In the genomic region with DNA sequence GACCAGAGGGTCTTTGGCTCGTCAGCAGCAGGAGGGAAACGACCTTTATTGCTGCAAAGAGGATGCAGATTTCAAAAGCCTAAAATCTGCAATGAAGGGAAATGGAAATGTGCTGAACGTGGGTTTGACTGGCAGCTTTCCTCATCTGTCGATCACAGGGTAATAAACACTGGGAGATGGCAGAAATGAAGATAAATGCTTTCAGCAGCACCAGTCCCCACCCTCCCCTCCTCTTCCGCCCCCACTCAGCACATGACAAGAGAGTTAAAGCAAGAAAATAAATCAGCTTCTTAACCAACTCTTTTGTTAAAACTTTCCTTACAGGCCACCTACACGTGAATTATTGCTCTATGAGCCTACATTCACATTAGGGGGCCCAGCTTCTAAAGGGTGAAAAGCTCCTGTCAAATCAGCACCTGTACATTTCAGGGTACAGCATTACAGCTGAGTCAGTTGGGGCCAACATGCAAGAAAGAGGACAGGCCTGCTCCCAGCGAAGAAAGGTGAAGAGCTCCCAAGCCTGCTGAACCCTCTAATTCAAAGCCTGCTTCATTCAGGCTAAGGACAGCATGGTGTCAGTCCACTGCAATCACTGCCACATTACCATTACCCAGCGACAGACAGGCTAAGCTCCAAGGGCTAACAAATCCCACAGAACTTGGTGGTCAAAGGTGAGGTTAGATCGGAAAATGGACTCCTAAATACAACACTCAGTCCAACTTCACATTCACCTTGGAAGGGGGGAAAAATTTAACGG, we compare ENCODE assay signal across 1 cellular context.
TF ChIP-seq lines count a peak whose summit lies in the region.

No MANE protein-coding gene starts in this region.

TF ChIP-seq in HEK293, 187 proteins besides CTCF, POLR2A, EP300 and RAD21 (continued from another document):
- TF ChIP-seq, protein P1, sequence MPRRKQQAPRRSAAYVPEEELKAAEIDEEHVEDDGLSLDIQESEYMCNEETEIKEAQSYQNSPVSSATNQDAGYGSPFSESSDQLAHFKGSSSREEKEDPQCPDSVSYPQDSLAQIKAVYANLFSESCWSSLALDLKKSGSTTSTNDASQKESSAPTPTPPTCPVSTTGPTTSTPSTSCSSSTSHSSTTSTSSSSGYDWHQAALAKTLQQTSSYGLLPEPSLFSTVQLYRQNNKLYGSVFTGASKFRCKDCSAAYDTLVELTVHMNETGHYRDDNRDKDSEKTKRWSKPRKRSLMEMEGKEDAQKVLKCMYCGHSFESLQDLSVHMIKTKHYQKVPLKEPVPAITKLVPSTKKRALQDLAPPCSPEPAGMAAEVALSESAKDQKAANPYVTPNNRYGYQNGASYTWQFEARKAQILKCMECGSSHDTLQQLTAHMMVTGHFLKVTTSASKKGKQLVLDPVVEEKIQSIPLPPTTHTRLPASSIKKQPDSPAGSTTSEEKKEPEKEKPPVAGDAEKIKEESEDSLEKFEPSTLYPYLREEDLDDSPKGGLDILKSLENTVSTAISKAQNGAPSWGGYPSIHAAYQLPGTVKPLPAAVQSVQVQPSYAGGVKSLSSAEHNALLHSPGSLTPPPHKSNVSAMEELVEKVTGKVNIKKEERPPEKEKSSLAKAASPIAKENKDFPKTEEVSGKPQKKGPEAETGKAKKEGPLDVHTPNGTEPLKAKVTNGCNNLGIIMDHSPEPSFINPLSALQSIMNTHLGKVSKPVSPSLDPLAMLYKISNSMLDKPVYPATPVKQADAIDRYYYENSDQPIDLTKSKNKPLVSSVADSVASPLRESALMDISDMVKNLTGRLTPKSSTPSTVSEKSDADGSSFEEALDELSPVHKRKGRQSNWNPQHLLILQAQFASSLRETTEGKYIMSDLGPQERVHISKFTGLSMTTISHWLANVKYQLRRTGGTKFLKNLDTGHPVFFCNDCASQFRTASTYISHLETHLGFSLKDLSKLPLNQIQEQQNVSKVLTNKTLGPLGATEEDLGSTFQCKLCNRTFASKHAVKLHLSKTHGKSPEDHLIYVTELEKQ (tag by site-specific recombination; IDR thresholded peaks at IDR 0.05; ENCODE audit: borderline replicate concordance), result peak; percentile 6; the same call in 1 of the 2 replicates
- TF ChIP-seq ZNF37A (tag by site-specific recombination; IDR thresholded peaks at IDR 0.05) (no peak), MZF1 (tag by site-specific recombination; IDR thresholded peaks at IDR 0.05; ENCODE audit: borderline replicate concordance) (no peak), HOXC10 (CRISPR knock-in tag; IDR thresholded peaks at IDR 0.05) (no peak), ZNF521 (tag by site-specific recombination; IDR thresholded peaks at IDR 0.05) (no peak), ZIC2 (tag by site-specific recombination; IDR thresholded peaks at IDR 0.05) (no peak; the same call in 1 of the 2 replicates), ZNF311 (tag by site-specific recombination; IDR thresholded peaks at IDR 0.05; ENCODE audit: borderline replicate concordance) (no peak), ZNF202 (tag by site-specific recombination; IDR thresholded peaks at IDR 0.05; ENCODE audit: borderline replicate concordance) (no peak), ZNF624 (tag by site-specific recombination; IDR thresholded peaks at IDR 0.05) (no peak), SP2 (tag by site-specific recombination; IDR thresholded peaks at IDR 0.05) (0 out of 2 replicates have a peak, but pooled peaks have one; percentile 16), WT1 (tag by site-specific recombination; IDR thresholded peaks at IDR 0.05) (peak; percentile 54), EGR2 (tag by site-specific recombination; IDR thresholded peaks at IDR 0.05; ENCODE audit: low read depth) (peak; percentile 74), ZNF626 (tag by site-specific recombination; IDR thresholded peaks at IDR 0.05) (no peak)
- TF ChIP-seq, protein P2, sequence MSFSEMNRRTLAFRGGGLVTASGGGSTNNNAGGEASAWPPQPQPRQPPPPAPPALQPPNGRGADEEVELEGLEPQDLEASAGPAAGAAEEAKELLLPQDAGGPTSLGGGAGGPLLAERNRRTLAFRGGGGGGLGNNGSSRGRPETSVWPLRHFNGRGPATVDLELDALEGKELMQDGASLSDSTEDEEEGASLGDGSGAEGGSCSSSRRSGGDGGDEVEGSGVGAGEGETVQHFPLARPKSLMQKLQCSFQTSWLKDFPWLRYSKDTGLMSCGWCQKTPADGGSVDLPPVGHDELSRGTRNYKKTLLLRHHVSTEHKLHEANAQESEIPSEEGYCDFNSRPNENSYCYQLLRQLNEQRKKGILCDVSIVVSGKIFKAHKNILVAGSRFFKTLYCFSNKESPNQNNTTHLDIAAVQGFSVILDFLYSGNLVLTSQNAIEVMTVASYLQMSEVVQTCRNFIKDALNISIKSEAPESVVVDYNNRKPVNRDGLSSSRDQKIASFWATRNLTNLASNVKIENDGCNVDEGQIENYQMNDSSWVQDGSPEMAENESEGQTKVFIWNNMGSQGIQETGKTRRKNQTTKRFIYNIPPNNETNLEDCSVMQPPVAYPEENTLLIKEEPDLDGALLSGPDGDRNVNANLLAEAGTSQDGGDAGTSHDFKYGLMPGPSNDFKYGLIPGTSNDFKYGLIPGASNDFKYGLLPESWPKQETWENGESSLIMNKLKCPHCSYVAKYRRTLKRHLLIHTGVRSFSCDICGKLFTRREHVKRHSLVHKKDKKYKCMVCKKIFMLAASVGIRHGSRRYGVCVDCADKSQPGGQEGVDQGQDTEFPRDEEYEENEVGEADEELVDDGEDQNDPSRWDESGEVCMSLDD (tag by site-specific recombination; IDR thresholded peaks at IDR 0.05), result no peak
- TF ChIP-seq, protein P3, sequence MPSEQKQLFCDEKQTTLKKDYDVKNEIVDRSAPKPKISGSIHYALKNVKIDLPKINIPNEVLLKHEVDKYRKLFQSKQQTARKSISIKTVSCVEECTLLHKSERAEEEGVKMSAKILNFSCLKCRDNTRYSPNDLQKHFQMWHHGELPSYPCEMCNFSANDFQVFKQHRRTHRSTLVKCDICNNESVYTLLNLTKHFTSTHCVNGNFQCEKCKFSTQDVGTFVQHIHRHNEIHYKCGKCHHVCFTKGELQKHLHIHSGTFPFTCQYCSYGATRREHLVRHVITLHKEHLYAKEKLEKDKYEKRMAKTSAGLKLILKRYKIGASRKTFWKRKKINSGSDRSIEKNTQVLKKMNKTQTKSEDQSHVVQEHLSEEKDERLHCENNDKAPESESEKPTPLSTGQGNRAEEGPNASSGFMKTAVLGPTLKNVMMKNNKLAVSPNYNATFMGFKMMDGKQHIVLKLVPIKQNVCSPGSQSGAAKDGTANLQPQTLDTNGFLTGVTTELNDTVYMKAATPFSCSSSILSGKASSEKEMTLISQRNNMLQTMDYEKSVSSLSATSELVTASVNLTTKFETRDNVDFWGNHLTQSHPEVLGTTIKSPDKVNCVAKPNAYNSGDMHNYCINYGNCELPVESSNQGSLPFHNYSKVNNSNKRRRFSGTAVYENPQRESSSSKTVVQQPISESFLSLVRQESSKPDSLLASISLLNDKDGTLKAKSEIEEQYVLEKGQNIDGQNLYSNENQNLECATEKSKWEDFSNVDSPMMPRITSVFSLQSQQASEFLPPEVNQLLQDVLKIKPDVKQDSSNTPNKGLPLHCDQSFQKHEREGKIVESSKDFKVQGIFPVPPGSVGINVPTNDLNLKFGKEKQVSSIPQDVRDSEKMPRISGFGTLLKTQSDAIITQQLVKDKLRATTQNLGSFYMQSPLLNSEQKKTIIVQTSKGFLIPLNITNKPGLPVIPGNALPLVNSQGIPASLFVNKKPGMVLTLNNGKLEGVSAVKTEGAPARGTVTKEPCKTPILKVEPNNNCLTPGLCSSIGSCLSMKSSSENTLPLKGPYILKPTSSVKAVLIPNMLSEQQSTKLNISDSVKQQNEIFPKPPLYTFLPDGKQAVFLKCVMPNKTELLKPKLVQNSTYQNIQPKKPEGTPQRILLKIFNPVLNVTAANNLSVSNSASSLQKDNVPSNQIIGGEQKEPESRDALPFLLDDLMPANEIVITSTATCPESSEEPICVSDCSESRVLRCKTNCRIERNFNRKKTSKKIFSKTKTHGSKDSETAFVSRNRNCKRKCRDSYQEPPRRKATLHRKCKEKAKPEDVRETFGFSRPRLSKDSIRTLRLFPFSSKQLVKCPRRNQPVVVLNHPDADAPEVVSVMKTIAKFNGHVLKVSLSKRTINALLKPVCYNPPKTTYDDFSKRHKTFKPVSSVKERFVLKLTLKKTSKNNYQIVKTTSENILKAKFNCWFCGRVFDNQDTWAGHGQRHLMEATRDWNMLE (tag by site-specific recombination; conservative IDR thresholded peaks at IDR 0.05; ENCODE audit: low read depth), result no peak
- TF ChIP-seq, protein P4, sequence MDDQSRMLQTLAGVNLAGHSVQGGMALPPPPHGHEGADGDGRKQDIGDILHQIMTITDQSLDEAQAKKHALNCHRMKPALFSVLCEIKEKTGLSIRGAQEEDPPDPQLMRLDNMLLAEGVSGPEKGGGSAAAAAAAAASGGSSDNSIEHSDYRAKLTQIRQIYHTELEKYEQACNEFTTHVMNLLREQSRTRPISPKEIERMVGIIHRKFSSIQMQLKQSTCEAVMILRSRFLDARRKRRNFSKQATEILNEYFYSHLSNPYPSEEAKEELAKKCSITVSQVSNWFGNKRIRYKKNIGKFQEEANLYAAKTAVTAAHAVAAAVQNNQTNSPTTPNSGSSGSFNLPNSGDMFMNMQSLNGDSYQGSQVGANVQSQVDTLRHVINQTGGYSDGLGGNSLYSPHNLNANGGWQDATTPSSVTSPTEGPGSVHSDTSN (CRISPR knock-in tag; IDR thresholded peaks at IDR 0.05), result no peak
TF ChIP-seq in HEK293: peak in this region for 8.
